In the genomic region with DNA sequence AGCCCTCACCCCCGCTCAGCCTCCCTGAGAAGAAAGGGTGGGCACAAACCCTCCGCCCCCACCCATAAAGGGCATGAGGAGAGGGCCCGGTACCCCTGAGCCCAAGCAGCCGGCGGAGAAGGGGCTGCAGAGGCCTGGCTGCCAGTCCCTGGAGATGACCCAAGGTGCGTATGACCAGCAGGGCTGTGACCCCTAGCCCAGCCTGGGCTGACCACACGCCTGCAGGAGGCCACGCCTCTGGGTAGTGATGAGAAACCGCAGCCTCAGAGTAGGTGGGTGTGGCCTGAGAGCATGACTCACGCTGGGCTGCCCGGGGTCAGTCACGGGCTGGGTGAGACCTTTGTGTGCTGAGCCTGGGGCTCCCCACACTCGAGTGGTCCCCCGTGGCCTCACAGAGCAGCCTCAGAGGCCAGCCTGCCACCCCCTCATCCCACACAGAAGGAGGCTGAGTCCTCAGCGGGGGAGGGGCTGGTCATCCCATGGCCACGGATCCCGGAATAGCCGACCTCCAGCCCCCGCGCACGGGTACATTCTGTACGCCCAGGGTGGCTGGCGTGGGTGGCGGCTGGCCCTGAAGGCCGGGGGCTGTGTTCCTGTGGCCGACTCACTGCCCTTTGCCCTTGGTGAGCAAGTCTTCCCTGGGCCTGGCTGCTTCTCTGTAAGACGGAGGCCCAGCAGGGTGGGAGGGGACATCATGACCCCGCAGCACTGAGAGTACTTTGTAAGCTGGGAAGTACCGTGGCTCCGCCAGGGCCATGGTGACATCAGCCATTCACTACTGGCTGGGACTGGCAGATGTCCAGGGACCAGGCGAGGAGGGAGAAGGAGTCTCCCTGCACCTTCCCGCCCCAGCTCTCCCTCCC, we compare ENCODE assay signal across 1 cellular context.
TF ChIP-seq lines count a peak whose summit lies in the region.

No MANE protein-coding gene starts in this region.

TF ChIP-seq in HepG2, 621 proteins besides CTCF, POLR2A, EP300 and RAD21 (continued from another document and continues in another):
- TF ChIP-seq ZNF569 (CRISPR knock-in tag; IDR thresholded peaks at IDR 0.05; ENCODE audit: borderline replicate concordance) (0 out of 2 replicates have a peak, but pooled peaks have one; percentile 74), ZSCAN9 (CRISPR knock-in tag; IDR thresholded peaks at IDR 0.05; ENCODE audit: borderline replicate concordance) (peak; percentile 77), ZBTB20 (CRISPR knock-in tag; IDR thresholded peaks at IDR 0.05; ENCODE audit: borderline replicate concordance, low read depth) (peak; percentile 80; the same call in 1 of the 2 replicates), ZBTB34 (CRISPR knock-in tag; IDR thresholded peaks at IDR 0.05) (no peak), ZNF362 (CRISPR knock-in tag; IDR thresholded peaks at IDR 0.05; ENCODE audit: borderline replicate concordance) (no peak), CREBL2 (CRISPR knock-in tag; IDR thresholded peaks at IDR 0.05; ENCODE audit: borderline replicate concordance) (no peak; the same call in 1 of the 2 replicates), RARA (CRISPR knock-in tag; IDR thresholded peaks at IDR 0.05) (peak; percentile 95), SOX5 (CRISPR knock-in tag; IDR thresholded peaks at IDR 0.05; ENCODE audit: borderline replicate concordance) (peak; percentile 77), ZNF766 (CRISPR knock-in tag; IDR thresholded peaks at IDR 0.05; ENCODE audit: borderline replicate concordance) (no peak; the same call in 1 of the 2 replicates), KDM4B (CRISPR knock-in tag; IDR thresholded peaks at IDR 0.05) (peak; percentile 74; the same call in 1 of the 2 replicates), MTF1 (CRISPR knock-in tag; IDR thresholded peaks at IDR 0.05) (no peak), ZNF225 (CRISPR knock-in tag; IDR thresholded peaks at IDR 0.05) (peak; percentile 71; the same call in 1 of the 2 replicates), HINFP (CRISPR knock-in tag; IDR thresholded peaks at IDR 0.05; ENCODE audit: low read depth) (peak; percentile 81; the same call in 1 of the 2 replicates), SNRNP70 (IDR thresholded peaks at IDR 0.05; ENCODE audit: low read depth, low read length) (no peak), THAP9 (CRISPR knock-in tag; IDR thresholded peaks at IDR 0.05; ENCODE audit: borderline replicate concordance) (peak; percentile 82), NR1H2 (CRISPR knock-in tag; IDR thresholded peaks at IDR 0.05; ENCODE audit: borderline replicate concordance, low read depth) (no peak), NRL (CRISPR knock-in tag; IDR thresholded peaks at IDR 0.05; ENCODE audit: borderline replicate concordance) (peak; percentile 91), ZNF678 (CRISPR knock-in tag; IDR thresholded peaks at IDR 0.05) (peak; percentile 86; the same call in 1 of the 2 replicates), ZFP37 (CRISPR knock-in tag; IDR thresholded peaks at IDR 0.05; ENCODE audit: borderline replicate concordance) (no peak), NR3C1 (CRISPR knock-in tag; IDR thresholded peaks at IDR 0.05) (no peak), ZNF280D (CRISPR knock-in tag; IDR thresholded peaks at IDR 0.05) (peak; percentile 98), ZNF672 (CRISPR knock-in tag; IDR thresholded peaks at IDR 0.05) (no peak), SIN3B (IDR thresholded peaks at IDR 0.05; ENCODE audit: low read length) (no peak), TEAD2 (CRISPR knock-in tag; IDR thresholded peaks at IDR 0.05) (no peak), ZNF205 (CRISPR knock-in tag; IDR thresholded peaks at IDR 0.05) (0 out of 2 replicates have a peak, but pooled peaks have one; percentile 61), CC2D1A (CRISPR knock-in tag; IDR thresholded peaks at IDR 0.05) (no peak)
- TF ChIP-seq, protein P1, sequence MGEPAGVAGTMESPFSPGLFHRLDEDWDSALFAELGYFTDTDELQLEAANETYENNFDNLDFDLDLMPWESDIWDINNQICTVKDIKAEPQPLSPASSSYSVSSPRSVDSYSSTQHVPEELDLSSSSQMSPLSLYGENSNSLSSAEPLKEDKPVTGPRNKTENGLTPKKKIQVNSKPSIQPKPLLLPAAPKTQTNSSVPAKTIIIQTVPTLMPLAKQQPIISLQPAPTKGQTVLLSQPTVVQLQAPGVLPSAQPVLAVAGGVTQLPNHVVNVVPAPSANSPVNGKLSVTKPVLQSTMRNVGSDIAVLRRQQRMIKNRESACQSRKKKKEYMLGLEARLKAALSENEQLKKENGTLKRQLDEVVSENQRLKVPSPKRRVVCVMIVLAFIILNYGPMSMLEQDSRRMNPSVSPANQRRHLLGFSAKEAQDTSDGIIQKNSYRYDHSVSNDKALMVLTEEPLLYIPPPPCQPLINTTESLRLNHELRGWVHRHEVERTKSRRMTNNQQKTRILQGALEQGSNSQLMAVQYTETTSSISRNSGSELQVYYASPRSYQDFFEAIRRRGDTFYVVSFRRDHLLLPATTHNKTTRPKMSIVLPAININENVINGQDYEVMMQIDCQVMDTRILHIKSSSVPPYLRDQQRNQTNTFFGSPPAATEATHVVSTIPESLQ (CRISPR knock-in tag; conservative IDR thresholded peaks at IDR 0.05), result no peak
- TF ChIP-seq, protein P2, sequence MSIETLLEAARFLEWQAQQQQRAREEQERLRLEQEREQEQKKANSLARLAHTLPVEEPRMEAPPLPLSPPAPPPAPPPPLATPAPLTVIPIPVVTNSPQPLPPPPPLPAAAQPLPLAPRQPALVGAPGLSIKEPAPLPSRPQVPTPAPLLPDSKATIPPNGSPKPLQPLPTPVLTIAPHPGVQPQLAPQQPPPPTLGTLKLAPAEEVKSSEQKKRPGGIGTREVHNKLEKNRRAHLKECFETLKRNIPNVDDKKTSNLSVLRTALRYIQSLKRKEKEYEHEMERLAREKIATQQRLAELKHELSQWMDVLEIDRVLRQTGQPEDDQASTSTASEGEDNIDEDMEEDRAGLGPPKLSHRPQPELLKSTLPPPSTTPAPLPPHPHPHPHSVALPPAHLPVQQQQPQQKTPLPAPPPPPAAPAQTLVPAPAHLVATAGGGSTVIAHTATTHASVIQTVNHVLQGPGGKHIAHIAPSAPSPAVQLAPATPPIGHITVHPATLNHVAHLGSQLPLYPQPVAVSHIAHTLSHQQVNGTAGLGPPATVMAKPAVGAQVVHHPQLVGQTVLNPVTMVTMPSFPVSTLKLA (IDR thresholded peaks at IDR 0.05), result peak; percentile 44; the same call in 1 of the 2 replicates
- TF ChIP-seq, protein P3, sequence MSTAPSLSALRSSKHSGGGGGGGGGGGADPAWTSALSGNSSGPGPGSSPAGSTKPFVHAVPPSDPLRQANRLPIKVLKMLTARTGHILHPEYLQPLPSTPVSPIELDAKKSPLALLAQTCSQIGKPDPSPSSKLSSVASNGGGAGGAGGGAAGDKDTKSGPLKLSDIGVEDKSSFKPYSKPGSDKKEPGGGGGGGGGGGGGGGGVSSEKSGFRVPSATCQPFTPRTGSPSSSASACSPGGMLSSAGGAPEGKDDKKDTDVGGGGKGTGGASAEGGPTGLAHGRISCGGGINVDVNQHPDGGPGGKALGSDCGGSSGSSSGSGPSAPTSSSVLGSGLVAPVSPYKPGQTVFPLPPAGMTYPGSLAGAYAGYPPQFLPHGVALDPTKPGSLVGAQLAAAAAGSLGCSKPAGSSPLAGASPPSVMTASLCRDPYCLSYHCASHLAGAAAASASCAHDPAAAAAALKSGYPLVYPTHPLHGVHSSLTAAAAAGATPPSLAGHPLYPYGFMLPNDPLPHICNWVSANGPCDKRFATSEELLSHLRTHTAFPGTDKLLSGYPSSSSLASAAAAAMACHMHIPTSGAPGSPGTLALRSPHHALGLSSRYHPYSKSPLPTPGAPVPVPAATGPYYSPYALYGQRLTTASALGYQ (CRISPR knock-in tag; IDR thresholded peaks at IDR 0.05), result no peak
- TF ChIP-seq, protein P4, sequence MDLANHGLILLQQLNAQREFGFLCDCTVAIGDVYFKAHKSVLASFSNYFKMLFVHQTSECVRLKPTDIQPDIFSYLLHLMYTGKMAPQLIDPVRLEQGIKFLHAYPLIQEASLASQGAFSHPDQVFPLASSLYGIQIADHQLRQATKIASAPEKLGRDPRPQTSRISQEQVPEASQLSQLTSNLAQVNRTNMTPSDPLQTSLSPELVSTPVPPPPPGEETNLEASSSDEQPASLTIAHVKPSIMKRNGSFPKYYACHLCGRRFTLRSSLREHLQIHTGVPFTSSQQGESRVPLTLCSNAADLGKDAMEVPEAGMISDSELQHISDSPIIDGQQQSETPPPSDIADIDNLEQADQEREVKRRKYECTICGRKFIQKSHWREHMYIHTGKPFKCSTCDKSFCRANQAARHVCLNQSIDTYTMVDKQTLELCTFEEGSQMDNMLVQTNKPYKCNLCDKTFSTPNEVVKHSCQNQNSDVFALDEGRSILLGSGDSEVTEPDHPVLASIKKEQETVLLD (CRISPR knock-in tag; IDR thresholded peaks at IDR 0.05; ENCODE audit: low read depth), result no peak
- TF ChIP-seq, protein P5, sequence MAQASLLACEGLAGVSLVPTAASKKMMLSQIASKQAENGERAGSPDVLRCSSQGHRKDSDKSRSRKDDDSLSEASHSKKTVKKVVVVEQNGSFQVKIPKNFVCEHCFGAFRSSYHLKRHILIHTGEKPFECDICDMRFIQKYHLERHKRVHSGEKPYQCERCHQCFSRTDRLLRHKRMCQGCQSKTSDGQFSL (CRISPR knock-in tag; IDR thresholded peaks at IDR 0.05), result no peak
